Comparison of ENCODE assay signal across 15 cellular contexts in genomic region chr2:129993151-129993550, GRCh38. TPM values are rescaled to one million over a fixed set of nuclear protein-coding genes. Genes with fewer than 3 reads are reported as not detected.
DNase-seq lines count a peak whose midpoint lies in the region; ATAC-seq and TF ChIP-seq lines count a peak whose summit lies in the region.
"Not testable (repeated sequence)": the region's sequence is repeated elsewhere in the genome, so short reads cannot be mapped to it uniquely, and the experiment has no call there.
"Had no signal": no experiment of that assay in that cellular context is flagged by ENCODE, and none has a peak within 500 bp of the region (broad histone marks: within the 10 kb centered on the region; RNA-seq: fewer than 3 reads in every experiment).

No MANE protein-coding gene starts in this region.

- H3K9me2 ChIP-seq in GM23338 (ENCODE audit: insufficient read depth); hepatocyte (replicated peaks; ENCODE audit: insufficient read depth): not testable (repeated sequence)

- not testable (repeated sequence) for H3K14ac ChIP-seq in trophoblast cell (ENCODE audit: low read length)

- H3K4me3 ChIP-seq in GM23338: peak overlapping the region; percentile 54
- H3K4me3 ChIP-seq in HUES6 (ENCODE audit: low read depth, low read length): peak overlapping the region; percentile 29
- not testable (repeated sequence) for H3K4me3 ChIP-seq in endodermal cell (ENCODE audit: low read length); hepatocyte; trophoblast cell (ENCODE audit: low read depth, low read length)
- peak overlapping the region; percentile 56 for H3K4me3 ChIP-seq in iPS-20b (ENCODE audit: low read length)

- not testable (repeated sequence) for H3K9ac ChIP-seq in HUES6 (ENCODE audit: low read length); endodermal cell (ENCODE audit: extremely low read depth, low read length, poor library complexity, severe bottlenecking); iPS-20b (ENCODE audit: low read depth, low read length); trophoblast cell (ENCODE audit: low read length)

- H3K27me3 Mint-ChIP-seq in GM23338 (ENCODE audit: insufficient read depth, low read depth, poor library complexity): peaks cover 27% of the 10 kb centered on the region
- peaks cover 65% of the 10 kb centered on the region for H3K27me3 Mint-ChIP-seq in endodermal cell (ENCODE audit: insufficient read depth)
- peaks cover 87% of the 10 kb centered on the region for H3K27me3 Mint-ChIP-seq in nephron (ENCODE audit: low read depth)

- WGBS in endodermal cell (ENCODE audit: insufficient coverage in 1 of 2, insufficient read length in 1 of 2), 2 experiments: 78 to 86% methylated on average over 1 to 20 of the region's 20 CpGs
- WGBS in hepatocyte (ENCODE audit: low lambda C conversion rate, missing lambda C conversion rate): 69% methylated on average over 18 of the region's 20 CpGs
- WGBS in trophoblast cell (ENCODE audit: extremely low coverage, insufficient coverage, insufficient read length): no CpG with 5 or more reads among the region's 20 CpGs

- H4K12ac ChIP-seq in trophoblast cell (ENCODE audit: low read depth, low read length): not testable (repeated sequence)

- not testable (repeated sequence) for H3K4me1 ChIP-seq in GM23338 (ENCODE audit: insufficient read depth); HUES6 (ENCODE audit: control insufficient read depth, insufficient read depth, low read length); endodermal cell (ENCODE audit: control insufficient read depth, insufficient read depth, low read length); hepatocyte (ENCODE audit: insufficient read depth); iPS-20b (ENCODE audit: insufficient read depth, low read length); trophoblast cell (ENCODE audit: control insufficient read depth in 1 of 2, insufficient read depth in 2 of 2, low read length in 2 of 2)

- H3F3A ChIP-seq in GM23338 (replicated peaks; ENCODE audit: low read depth): not testable (repeated sequence)

- not testable (repeated sequence) for H3K36me3 ChIP-seq in GM23338 (ENCODE audit: insufficient read depth); HUES6 (ENCODE audit: control insufficient read depth, insufficient read depth, low read length); endodermal cell (ENCODE audit: control insufficient read depth, insufficient read depth, low read length); hepatocyte (replicated peaks; ENCODE audit: insufficient read depth, low read depth); iPS-20b (ENCODE audit: insufficient read depth, low read depth, low read length); trophoblast cell (ENCODE audit: control insufficient read depth in 1 of 2, insufficient read depth in 2 of 2, low read length in 2 of 2)

- not testable (repeated sequence) for H2BK5ac ChIP-seq in trophoblast cell (ENCODE audit: low read depth, low read length, poor library complexity)

- not testable (repeated sequence) for H3K4ac ChIP-seq in trophoblast cell (ENCODE audit: low read depth, low read length)

- TF ChIP-seq CTCF in GM23338 (conservative IDR thresholded peaks at IDR 0.05; ENCODE audit: low read depth in 2 of 2); endodermal cell (conservative IDR thresholded peaks at IDR 0.05); hepatocyte (IDR thresholded peaks at IDR 0.05; ENCODE audit: poor library complexity); nephron (IDR thresholded peaks at IDR 0.05; ENCODE audit: unreplicated experiment in 3 of 3): not testable (repeated sequence)

- H2BK12ac ChIP-seq in trophoblast cell (ENCODE audit: low read length): not testable (repeated sequence)

- peak overlapping the region; percentile 87; the same call in 1 of the 2 replicates for H2AFZ ChIP-seq in GM23338
- not testable (repeated sequence) for H2AFZ ChIP-seq in hepatocyte; trophoblast cell (ENCODE audit: insufficient read depth, low read length, poor library complexity)

- peak overlapping the region; percentile 65 for H3K4me3 Mint-ChIP-seq in GM23338
- peak overlapping the region; percentile 33 for H3K4me3 Mint-ChIP-seq in endodermal cell
- peak overlapping the region in 2 of 3 experiments; percentile 35 to 40 for H3K4me3 Mint-ChIP-seq in nephron

- H3K9me3 Mint-ChIP-seq in GM23338 (peaks cover 16% of the 10 kb centered on the region), endodermal cell (peaks cover 12% of the 10 kb centered on the region)
- H3K9me3 Mint-ChIP-seq in nephron: not testable (repeated sequence)

- H3K4me1 Mint-ChIP-seq in GM23338, endodermal cell, nephron: not testable (repeated sequence)

- not testable (repeated sequence) for H3K79me2 ChIP-seq in GM23338 (replicated peaks; ENCODE audit: insufficient read depth); hepatocyte; trophoblast cell (ENCODE audit: control insufficient read depth, insufficient read depth, low read length, poor library complexity)

- H4K91ac ChIP-seq in trophoblast cell (ENCODE audit: low read depth, low read length): not testable (repeated sequence)

- peak; percentile 66 for ATAC-seq in GM23338

- H3K23ac ChIP-seq in trophoblast cell (ENCODE audit: low read length): not testable (repeated sequence)

- H3K27ac ChIP-seq in GM23338 (ENCODE audit: low read depth); HUES6 (ENCODE audit: low read depth, low read length); endodermal cell (ENCODE audit: low read depth, low read length); hepatocyte; iPS-20b (ENCODE audit: low read length); trophoblast cell (ENCODE audit: low read depth, low read length): not testable (repeated sequence)

- DNase-seq in GM23338 (ENCODE audit: low spot score): peak; percentile 6
- not testable (repeated sequence) for DNase-seq in endodermal cell; hepatocyte (ENCODE audit: low spot score); trophoblast cell

- not testable (repeated sequence) for H2BK120ac ChIP-seq in trophoblast cell (ENCODE audit: insufficient read depth, low read length, poor library complexity)

- not testable (repeated sequence) for H4K8ac ChIP-seq in trophoblast cell (ENCODE audit: low read depth, low read length)

- H3K9me3 ChIP-seq in HUES6 (ENCODE audit: control insufficient read depth, insufficient read depth, low read depth, low read length); endodermal cell (ENCODE audit: control insufficient read depth, low read length); hepatocyte (ENCODE audit: low read depth); iPS-20b (ENCODE audit: insufficient read depth, low read depth, low read length); trophoblast cell (ENCODE audit: insufficient read depth, low read depth, low read length): not testable (repeated sequence)

- not testable (repeated sequence) for H3K79me1 ChIP-seq in trophoblast cell (ENCODE audit: low read length)

- not testable (repeated sequence) for H3K36me3 Mint-ChIP-seq in GM23338 (ENCODE audit: low read depth); endodermal cell (ENCODE audit: low read depth); nephron (ENCODE audit: low read depth)

- H3K4me2 ChIP-seq in GM23338: peak overlapping the region; percentile 79
- peak overlapping the region; percentile 66 for H3K4me2 ChIP-seq in hepatocyte
- H3K4me2 ChIP-seq in trophoblast cell (ENCODE audit: low read length): peak overlapping the region; percentile 19

- H3K18ac ChIP-seq in trophoblast cell (ENCODE audit: low read length): not testable (repeated sequence)

- H3K27me3 ChIP-seq in GM23338 (ENCODE audit: insufficient read depth) (peaks cover 38% of the 10 kb centered on the region), HUES6 (ENCODE audit: control insufficient read depth, insufficient read depth, low read length) (peaks cover 38% of the 10 kb centered on the region), endodermal cell (ENCODE audit: control insufficient read depth, insufficient read depth, low read length, poor library complexity, severe bottlenecking) (peaks cover 30% of the 10 kb centered on the region), hepatocyte (peaks cover 25% of the 10 kb centered on the region), iPS-20b (ENCODE audit: insufficient read depth, low read length) (peaks cover 42% of the 10 kb centered on the region)
- H3K27me3 ChIP-seq in trophoblast cell (ENCODE audit: insufficient read depth, low read length): not testable (repeated sequence)

- H2AK5ac ChIP-seq in trophoblast cell (ENCODE audit: low read length): not testable (repeated sequence)

- H4K20me1 ChIP-seq in GM23338 (replicated peaks; ENCODE audit: insufficient read depth); hepatocyte (ENCODE audit: insufficient read depth, poor library complexity, severe bottlenecking): not testable (repeated sequence)

- H3K27ac Mint-ChIP-seq in GM23338, endodermal cell, nephron: not testable (repeated sequence)

RNA-seq across cellular contexts. Expression of gene RAB6C, which starts 13.7 kb away (rescaled TPM):
- not detected in 2 replicates for total RNA-seq in GM23338 (2014; rRNA removed; shearing (Covaris generic))
- 0.07 TPM in 1 of 2 replicates, not detected in the other for polyA plus RNA-seq in GM23338 (2016; fragmentation: Nextera tagmentation; extraction: Ambion mirVana)
- under 1 TPM; 0.22 to 0.24 TPM for total RNA-seq in endodermal cell
- polyA plus RNA-seq in endodermal cell (2013, experiment 1 of 2): not detected
- polyA plus RNA-seq in endodermal cell (2013, experiment 2 of 2): not detected
- total RNA-seq in hepatocyte: 0.04 and 0.13 TPM in 2 replicates
- not detected in 2 replicates for polyA plus RNA-seq in hepatocyte
- 1.8 and 1.9 TPM in 2 replicates for polyA plus RNA-seq in trophoblast cell (2013)
- total RNA-seq: A673, Daoy, HepG2, HT-29 had no signal
- polyA plus RNA-seq: AG04450; CD14-positive monocyte; CD4-positive, alpha-beta memory T cell; HepG2; IgD-negative memory B cell had no signal

Comparison
In these comparisons a context has a peak if more than half of its experiments do, and no peak if none do; other contexts are left out.
1. H3K4me2 ChIP-seq: peak in every context shown above with its lines; median percentile 79 in GM23338; 66 in hepatocyte; 19 in trophoblast cell.